In genomic region chr22:44023404-44024287, GRCh38 we compare ENCODE assay signal across 8 cellular contexts. TPM values are rescaled to one million over a fixed set of nuclear protein-coding genes. Genes with fewer than 3 reads are reported as not detected.
DNase-seq lines count a peak whose midpoint lies in the region; ATAC-seq and TF ChIP-seq lines count a peak whose summit lies in the region.

No MANE protein-coding gene starts in this region.

- no peak overlapping the region for H3K27ac Mint-ChIP-seq in WTC11
- peak overlapping the region; percentile 77 for H3K27ac Mint-ChIP-seq in endodermal cell

- intact Hi-C loops in mucosa of descending colon (cut with DNase I, micrococcal nuclease), result no loop called here
- intact Hi-C loops in tibial artery (cut with DNase I; ENCODE audit: low total_unique reads), result no loop called here

- 19 to 38% methylated on average over 14 to 50 of the region's 54 CpGs for WGBS in endodermal cell (ENCODE audit: insufficient coverage in 1 of 2, insufficient read length in 1 of 2), 2 experiments

- H3K4me1 Mint-ChIP-seq in WTC11, result peaks cover 20% of the 10 kb centered on the region
- peaks cover 22% of the 10 kb centered on the region for H3K4me1 Mint-ChIP-seq in endodermal cell

- no peaks in the 10 kb centered on the region for H3K27me3 ChIP-seq in endodermal cell (ENCODE audit: control insufficient read depth, insufficient read depth, low read length, poor library complexity, severe bottlenecking)
- peaks cover 0 to 29% of the 10 kb centered on the region in 2 donors for H3K27me3 ChIP-seq in tibial artery

- POLR2A ChIA-PET in WTC11 (lab: Charles Lee), result no interaction called here

- H3K27ac ChIP-seq in endodermal cell (ENCODE audit: low read depth, low read length) (no peak overlapping the region), tibial artery (peak overlapping the region; percentile 37 to 47)

- in situ Hi-C loops in Caki2 (cut with HindIII; ENCODE audit: low pct_unique_long_range_greater_than_20kb, low sequenced_read_pairs), result no loop called here

- no peaks in the 10 kb centered on the region for H3K36me3 ChIP-seq in endodermal cell (ENCODE audit: control insufficient read depth, insufficient read depth, low read length)
- H3K36me3 ChIP-seq in mucosa of descending colon (ENCODE audit: low read depth), result no peaks in the 10 kb centered on the region
- no peaks in the 10 kb centered on the region for H3K36me3 ChIP-seq in tibial artery

- H3K36me3 Mint-ChIP-seq in WTC11, result no peaks in the 10 kb centered on the region
- no peaks in the 10 kb centered on the region for H3K36me3 Mint-ChIP-seq in endodermal cell (ENCODE audit: low read depth)

- CTCF ChIA-PET in WTC11 (lab: Charles Lee), result interaction anchor here (0.7 to 3.3 kb wide), 5 partner anchors 30 to 661 kb away, joined by 3 to 9 read pairs (median 5); no protein-coding TSS in a partner anchor

- H3K4me3 ChIP-seq in endodermal cell (ENCODE audit: low read length), result peak overlapping the region; percentile 72
- no peak overlapping the region for H3K4me3 ChIP-seq in mucosa of descending colon
- peak overlapping the region; percentile 52 to 55 for H3K4me3 ChIP-seq in tibial artery

- H3K9ac ChIP-seq in endodermal cell (ENCODE audit: extremely low read depth, low read length, poor library complexity, severe bottlenecking), result peak overlapping the region; percentile 34

- H3K27me3 Mint-ChIP-seq in WTC11 (ENCODE audit: low read depth), result peaks cover 7% of the 10 kb centered on the region
- peaks cover 6% of the 10 kb centered on the region for H3K27me3 Mint-ChIP-seq in endodermal cell (ENCODE audit: insufficient read depth)

- DNase-seq in Caki2 (ENCODE audit: low read depth) (peak; percentile 74), WTC11 (ENCODE audit: low spot score) (peak; percentile 43), endodermal cell (peak; percentile 77), mucosa of descending colon (peak; percentile 33 to 67 (median 56)), tibial artery (peak in 1 of 2 donors; percentile 71), GOT3 (lab: John Stamatoyannopoulos, UW) (no peak)

- no peaks in the 10 kb centered on the region for H3K9me3 Mint-ChIP-seq in WTC11
- no peaks in the 10 kb centered on the region for H3K9me3 Mint-ChIP-seq in endodermal cell

- peak overlapping the region; percentile 77 for H3K4me3 Mint-ChIP-seq in WTC11
- H3K4me3 Mint-ChIP-seq in endodermal cell, result peak overlapping the region; percentile 65

- ATAC-seq in HG02642 (IDR thresholded peaks at IDR 0.05; ENCODE audit: poor library complexity, unreplicated experiment) (peak; percentile 25), WTC11 (peak; percentile 72), mucosa of descending colon (peak; percentile 61), GM18520 (IDR thresholded peaks at IDR 0.05; ENCODE audit: unreplicated experiment) (no peak)

- no peaks in the 10 kb centered on the region for H3K4me1 ChIP-seq in endodermal cell (ENCODE audit: control insufficient read depth, insufficient read depth, low read length)
- no peaks in the 10 kb centered on the region for H3K4me1 ChIP-seq in mucosa of descending colon (ENCODE audit: low read depth)
- H3K4me1 ChIP-seq in tibial artery, result peaks cover 0 to 12% (median 7%) of the 10 kb centered on the region in 4 donors

- no peaks in the 10 kb centered on the region for H3K9me3 ChIP-seq in endodermal cell (ENCODE audit: control insufficient read depth, low read length)
- no peaks in the 10 kb centered on the region for H3K9me3 ChIP-seq in mucosa of descending colon
- no peaks in the 10 kb centered on the region for H3K9me3 ChIP-seq in tibial artery

- no peak for TF ChIP-seq CTCF in WTC11 (IDR thresholded peaks at IDR 0.05)
- TF ChIP-seq CTCF in endodermal cell (conservative IDR thresholded peaks at IDR 0.05), result no peak
- no peak for TF ChIP-seq CTCF in mucosa of descending colon (IDR thresholded peaks at IDR 0.05)
- no peak for TF ChIP-seq CTCF in tibial artery (IDR thresholded peaks at IDR 0.05)

TF ChIP-seq in WTC11, 78 proteins besides CTCF, POLR2A, EP300 and RAD21 (continues in another document):
- TF ChIP-seq ZNF425 (CRISPR knock-in tag; conservative IDR thresholded peaks at IDR 0.05) (no peak), JAZF1 (CRISPR knock-in tag; IDR thresholded peaks at IDR 0.05) (no peak), ZNF121 (CRISPR knock-in tag; IDR thresholded peaks at IDR 0.05) (no peak), EMX1 (CRISPR knock-in tag; IDR thresholded peaks at IDR 0.05) (no peak), MAX (CRISPR knock-in tag; IDR thresholded peaks at IDR 0.05) (peak; percentile 92), ZNF671 (CRISPR knock-in tag; IDR thresholded peaks at IDR 0.05) (no peak)
- TF ChIP-seq, protein P1, sequence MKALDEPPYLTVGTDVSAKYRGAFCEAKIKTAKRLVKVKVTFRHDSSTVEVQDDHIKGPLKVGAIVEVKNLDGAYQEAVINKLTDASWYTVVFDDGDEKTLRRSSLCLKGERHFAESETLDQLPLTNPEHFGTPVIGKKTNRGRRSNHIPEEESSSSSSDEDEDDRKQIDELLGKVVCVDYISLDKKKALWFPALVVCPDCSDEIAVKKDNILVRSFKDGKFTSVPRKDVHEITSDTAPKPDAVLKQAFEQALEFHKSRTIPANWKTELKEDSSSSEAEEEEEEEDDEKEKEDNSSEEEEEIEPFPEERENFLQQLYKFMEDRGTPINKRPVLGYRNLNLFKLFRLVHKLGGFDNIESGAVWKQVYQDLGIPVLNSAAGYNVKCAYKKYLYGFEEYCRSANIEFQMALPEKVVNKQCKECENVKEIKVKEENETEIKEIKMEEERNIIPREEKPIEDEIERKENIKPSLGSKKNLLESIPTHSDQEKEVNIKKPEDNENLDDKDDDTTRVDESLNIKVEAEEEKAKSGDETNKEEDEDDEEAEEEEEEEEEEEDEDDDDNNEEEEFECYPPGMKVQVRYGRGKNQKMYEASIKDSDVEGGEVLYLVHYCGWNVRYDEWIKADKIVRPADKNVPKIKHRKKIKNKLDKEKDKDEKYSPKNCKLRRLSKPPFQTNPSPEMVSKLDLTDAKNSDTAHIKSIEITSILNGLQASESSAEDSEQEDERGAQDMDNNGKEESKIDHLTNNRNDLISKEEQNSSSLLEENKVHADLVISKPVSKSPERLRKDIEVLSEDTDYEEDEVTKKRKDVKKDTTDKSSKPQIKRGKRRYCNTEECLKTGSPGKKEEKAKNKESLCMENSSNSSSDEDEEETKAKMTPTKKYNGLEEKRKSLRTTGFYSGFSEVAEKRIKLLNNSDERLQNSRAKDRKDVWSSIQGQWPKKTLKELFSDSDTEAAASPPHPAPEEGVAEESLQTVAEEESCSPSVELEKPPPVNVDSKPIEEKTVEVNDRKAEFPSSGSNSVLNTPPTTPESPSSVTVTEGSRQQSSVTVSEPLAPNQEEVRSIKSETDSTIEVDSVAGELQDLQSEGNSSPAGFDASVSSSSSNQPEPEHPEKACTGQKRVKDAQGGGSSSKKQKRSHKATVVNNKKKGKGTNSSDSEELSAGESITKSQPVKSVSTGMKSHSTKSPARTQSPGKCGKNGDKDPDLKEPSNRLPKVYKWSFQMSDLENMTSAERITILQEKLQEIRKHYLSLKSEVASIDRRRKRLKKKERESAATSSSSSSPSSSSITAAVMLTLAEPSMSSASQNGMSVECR (CRISPR knock-in tag; IDR thresholded peaks at IDR 0.05; ENCODE audit: borderline replicate concordance), result no peak
- TF ChIP-seq, protein P2, sequence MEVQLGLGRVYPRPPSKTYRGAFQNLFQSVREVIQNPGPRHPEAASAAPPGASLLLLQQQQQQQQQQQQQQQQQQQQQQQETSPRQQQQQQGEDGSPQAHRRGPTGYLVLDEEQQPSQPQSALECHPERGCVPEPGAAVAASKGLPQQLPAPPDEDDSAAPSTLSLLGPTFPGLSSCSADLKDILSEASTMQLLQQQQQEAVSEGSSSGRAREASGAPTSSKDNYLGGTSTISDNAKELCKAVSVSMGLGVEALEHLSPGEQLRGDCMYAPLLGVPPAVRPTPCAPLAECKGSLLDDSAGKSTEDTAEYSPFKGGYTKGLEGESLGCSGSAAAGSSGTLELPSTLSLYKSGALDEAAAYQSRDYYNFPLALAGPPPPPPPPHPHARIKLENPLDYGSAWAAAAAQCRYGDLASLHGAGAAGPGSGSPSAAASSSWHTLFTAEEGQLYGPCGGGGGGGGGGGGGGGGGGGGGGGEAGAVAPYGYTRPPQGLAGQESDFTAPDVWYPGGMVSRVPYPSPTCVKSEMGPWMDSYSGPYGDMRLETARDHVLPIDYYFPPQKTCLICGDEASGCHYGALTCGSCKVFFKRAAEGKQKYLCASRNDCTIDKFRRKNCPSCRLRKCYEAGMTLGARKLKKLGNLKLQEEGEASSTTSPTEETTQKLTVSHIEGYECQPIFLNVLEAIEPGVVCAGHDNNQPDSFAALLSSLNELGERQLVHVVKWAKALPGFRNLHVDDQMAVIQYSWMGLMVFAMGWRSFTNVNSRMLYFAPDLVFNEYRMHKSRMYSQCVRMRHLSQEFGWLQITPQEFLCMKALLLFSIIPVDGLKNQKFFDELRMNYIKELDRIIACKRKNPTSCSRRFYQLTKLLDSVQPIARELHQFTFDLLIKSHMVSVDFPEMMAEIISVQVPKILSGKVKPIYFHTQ (CRISPR knock-in tag; IDR thresholded peaks at IDR 0.05), result no peak

RNA-seq across cellular contexts. Expression of gene PARVB, which starts 0.5 kb away (rescaled TPM):
- 61.7 and 106 TPM in 2 replicates for total RNA-seq in Caki2 (2014; rRNA removed; shearing (Covaris generic); ENCODE audit: low replicate concordance)
- total RNA-seq in WTC11 (2021), result 3.3 to 5.0 TPM (median 4.9 TPM) in 3 replicates
- total RNA-seq in endodermal cell, result 10 to 100 TPM; 29.6 to 32.3 TPM
- 12.6 TPM for polyA plus RNA-seq in endodermal cell (2013, experiment 1 of 2)
- polyA plus RNA-seq in endodermal cell (2013, experiment 2 of 2), result 9.5 TPM
- 10 to 100 TPM in 2 of 3 donors, 1 to 10 TPM in 1; 5.2 to 35.7 (median 14.9) TPM for total RNA-seq in mucosa of descending colon
